ENCODE assay signal across 18 cellular contexts in genomic region chr15:86284630-86285029, GRCh38.
"Had no signal": no experiment of that assay in that cellular context is flagged by ENCODE, and none has a peak within 500 bp of the region (broad histone marks: within the 10 kb centered on the region; RNA-seq: fewer than 3 reads in every experiment).

No MANE protein-coding gene starts in this region.

- H3K27me3 Mint-ChIP-seq: dendritic cell treated with granulocyte-macrophage colony-stimulating factor and Interleukin-4, amounts not matched to agents 40 ng/mL and 50 ng/mL, for 4 days had no signal

- H3K4me3 Mint-ChIP-seq: dendritic cell treated with granulocyte-macrophage colony-stimulating factor and Interleukin-4, amounts not matched to agents 40 ng/mL and 50 ng/mL, for 4 days; effector memory CD8-positive, alpha-beta T cell; naive thymus-derived CD4-positive, alpha-beta T cell had no signal

- H3K4me3 ChIP-seq: colonic mucosa, esophagus muscularis mucosa, gastroesophageal sphincter, heart left ventricle, hepatocyte, left lung, lower lobe of right lung had no signal

- H3K27ac ChIP-seq: colonic mucosa, esophagus muscularis mucosa, foreskin keratinocyte, gastroesophageal sphincter, heart left ventricle, hepatocyte, left lung, lower lobe of right lung had no signal

- H2AFZ ChIP-seq: hepatocyte had no signal

- DNase-seq: colonic mucosa; cortex of kidney; effector CD8-positive, alpha-beta T cell; effector memory CD8-positive, alpha-beta T cell; foreskin keratinocyte; heart left ventricle; hypothalamus; left cardiac atrium; left lung; left ventricle myocardium superior; lower lobe of right lung; mesenchymal stem cell; midbrain; naive thymus-derived CD4-positive, alpha-beta T cell had no signal

- H3K9me3 Mint-ChIP-seq: dendritic cell treated with granulocyte-macrophage colony-stimulating factor and Interleukin-4, amounts not matched to agents 40 ng/mL and 50 ng/mL, for 4 days; effector memory CD8-positive, alpha-beta T cell had no signal

- H3K9me3 ChIP-seq: colonic mucosa, esophagus muscularis mucosa, gastroesophageal sphincter, left lung, lower lobe of right lung had no signal

- H3K27ac Mint-ChIP-seq: dendritic cell treated with granulocyte-macrophage colony-stimulating factor and Interleukin-4, amounts not matched to agents 40 ng/mL and 50 ng/mL, for 4 days; effector memory CD8-positive, alpha-beta T cell; naive thymus-derived CD4-positive, alpha-beta T cell had no signal

- ATAC-seq: effector memory CD8-positive, alpha-beta T cell; foreskin keratinocyte; gastroesophageal sphincter; heart left ventricle; left cardiac atrium; left lung; left ventricle myocardium superior; lower lobe of right lung; naive thymus-derived CD4-positive, alpha-beta T cell had no signal

- H3K4me1 Mint-ChIP-seq: naive thymus-derived CD4-positive, alpha-beta T cell had no signal

- H3K27me3 ChIP-seq: colonic mucosa, esophagus muscularis mucosa, foreskin keratinocyte, gastroesophageal sphincter, heart left ventricle, hepatocyte, left lung had no signal

- H3K4me1 ChIP-seq: colonic mucosa, esophagus muscularis mucosa, foreskin keratinocyte, gastroesophageal sphincter, heart left ventricle, left lung, lower lobe of right lung had no signal

- H3K79me2 ChIP-seq: hepatocyte had no signal

- H3K36me3 Mint-ChIP-seq: naive thymus-derived CD4-positive, alpha-beta T cell had no signal

- H3K4me2 ChIP-seq: hepatocyte had no signal

- H3K36me3 ChIP-seq: colonic mucosa, esophagus muscularis mucosa, gastroesophageal sphincter, heart left ventricle, left lung, lower lobe of right lung had no signal
